Comparison of ENCODE assay signal across 19 cellular contexts in the genomic region with DNA sequence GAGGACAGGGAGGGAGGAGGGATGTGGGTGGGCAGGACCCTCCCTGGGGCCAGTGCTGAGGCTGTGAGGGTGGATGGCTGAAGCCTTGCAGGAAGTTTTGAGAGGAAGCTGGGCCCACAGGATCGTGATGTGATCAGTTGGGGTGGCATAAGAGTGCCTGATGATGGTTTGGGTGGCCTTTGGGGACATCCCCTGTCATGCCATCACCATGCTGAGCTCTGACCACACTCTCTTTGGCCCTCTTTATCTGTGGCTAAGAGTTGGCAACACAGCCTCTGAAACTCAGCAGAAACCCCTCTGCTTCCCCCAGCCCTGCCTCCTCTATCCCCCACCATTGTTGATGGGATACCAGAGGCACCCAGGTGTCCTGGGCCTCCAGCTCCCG. TPM values are rescaled to one million over a fixed set of nuclear protein-coding genes. Genes with fewer than 3 reads are reported as not detected.
A peak's percentile ranks its signal among the peaks of the same experiment; 100 is the strongest.
DNase-seq lines count a peak whose midpoint lies in the region; ATAC-seq, FAIRE-seq and TF ChIP-seq lines count a peak whose summit lies in the region.
"Had no signal": no experiment of that assay in that cellular context is flagged by ENCODE, and none has a peak within 500 bp of the region (broad histone marks: within the 10 kb centered on the region; RNA-seq: fewer than 3 reads in every experiment).

No MANE protein-coding gene starts in this region.

- H3K4me1 ChIP-seq in Loucy (ENCODE audit: insufficient read depth, low read length, poor library complexity, severe bottlenecking) (no peaks in the 10 kb centered on the region), GM12878 (ENCODE audit: control insufficient read depth, insufficient read depth, low read length) (peaks cover 39% of the 10 kb centered on the region)

- H3K9me2 ChIP-seq in Loucy (replicated peaks; ENCODE audit: low read depth, low read length) = no peaks in the 10 kb centered on the region

- no peak for TF ChIP-seq RAD21 in GM12878 (IDR thresholded peaks at IDR 0.05; ENCODE audit: insufficient read depth, low read depth, low read length)

- WGBS in GM12878 (ENCODE audit: insufficient coverage, insufficient replicate concordance, low lambda C conversion rate, missing lambda C conversion rate) = 0% methylated on average over 2 of the region's 2 CpGs

- BruUV-seq in GM12878 (replicated peaks; lab: Mats Ljungman, UMichigan) = no TSS peak

- POLR2A ChIA-PET in GM12878 (lab: Charles Lee) = interaction anchor here (0.8 to 5.5 kb wide), 17 partner anchors 9 to 129 kb away, joined by 3 to 57 read pairs (median 5); a partner anchor contains a TSS

- no peak overlapping the region for H3K4me3 Mint-ChIP-seq in activated naive CD8-positive, alpha-beta T cell treated with anti-CD3 and anti-CD28 coated beads, Interleukin-2, amount 50 U/mL, for 24 hours
- no peak overlapping the region for H3K4me3 Mint-ChIP-seq in activated naive CD8-positive, alpha-beta T cell treated with anti-CD3 and anti-CD28 coated beads for 36 hours
- no peak overlapping the region for H3K4me3 Mint-ChIP-seq in stimulated activated memory B cell treated with anti-CD40 and anti-IgM and Interleukin-4, amounts not matched to agents 10 μg/mL and 1 μg/mL and 100 μg/mL, for 72 hours

- TF ChIP-seq EP300 in GM12878 (IDR thresholded peaks at IDR 0.05; ENCODE audit: borderline replicate concordance in 1 of 2, control insufficient read depth in 1 of 2, low read depth in 2 of 2, low read length in 2 of 2) = no peak

- no peak for TF ChIP-seq CTCF in Loucy (conservative IDR thresholded peaks at IDR 0.05; ENCODE audit: low read length)
- TF ChIP-seq CTCF in GM12878 (IDR thresholded peaks at IDR 0.05 in 2 of 3, conservative IDR thresholded peaks at IDR 0.05 in 1 of 3; ENCODE audit: control insufficient read depth in 2 of 3, extremely low read depth in 1 of 3, insufficient read depth in 1 of 3, low read depth in 3 of 3, low read length in 3 of 3) = no peak

- CTCF ChIA-PET in GM12878 (lab: Yijun Ruan, JAX) = interaction anchor here (0.6 to 5.5 kb wide), 12 partner anchors 9 to 59 kb away, joined by 3 to 53 read pairs (median 6); a partner anchor contains a TSS

- no peaks in the 10 kb centered on the region for H3K27me3 ChIP-seq in Loucy (ENCODE audit: insufficient read depth, low read length, poor library complexity, severe bottlenecking)
- H3K27me3 ChIP-seq in GM12878 (replicated peaks in 1 of 2; ENCODE audit: control insufficient read depth in 2 of 2, insufficient read depth in 2 of 2, low read length in 1 of 2) = no peaks in the 10 kb centered on the region

- no peaks in the 10 kb centered on the region for H3K9me3 Mint-ChIP-seq in activated naive CD8-positive, alpha-beta T cell treated with anti-CD3 and anti-CD28 coated beads, Interleukin-2, amount 50 U/mL, for 24 hours
- H3K9me3 Mint-ChIP-seq in activated naive CD8-positive, alpha-beta T cell treated with anti-CD3 and anti-CD28 coated beads for 36 hours = no peaks in the 10 kb centered on the region
- H3K9me3 Mint-ChIP-seq in stimulated activated memory B cell treated with anti-CD40 and anti-IgM and Interleukin-4, amounts not matched to agents 10 μg/mL and 1 μg/mL and 100 μg/mL, for 72 hours = no peaks in the 10 kb centered on the region

- H3K27me3 Mint-ChIP-seq in activated naive CD8-positive, alpha-beta T cell treated with anti-CD3 and anti-CD28 coated beads, Interleukin-2, amount 50 U/mL, for 24 hours = peaks cover 2% of the 10 kb centered on the region
- peaks cover 6% of the 10 kb centered on the region for H3K27me3 Mint-ChIP-seq in activated naive CD8-positive, alpha-beta T cell treated with anti-CD3 and anti-CD28 coated beads for 36 hours
- H3K27me3 Mint-ChIP-seq in stimulated activated memory B cell treated with anti-CD40 and anti-IgM and Interleukin-4, amounts not matched to agents 10 μg/mL and 1 μg/mL and 100 μg/mL, for 72 hours = no peaks in the 10 kb centered on the region

- no peak for FAIRE-seq in GM12878 (lab: Jason Lieb, UNC)

- H3K27ac Mint-ChIP-seq in activated naive CD8-positive, alpha-beta T cell treated with anti-CD3 and anti-CD28 coated beads, Interleukin-2, amount 50 U/mL, for 24 hours = no peak overlapping the region
- H3K27ac Mint-ChIP-seq in activated naive CD8-positive, alpha-beta T cell treated with anti-CD3 and anti-CD28 coated beads for 36 hours = no peak overlapping the region
- peak overlapping the region; percentile 94 for H3K27ac Mint-ChIP-seq in stimulated activated memory B cell treated with anti-CD40 and anti-IgM and Interleukin-4, amounts not matched to agents 10 μg/mL and 1 μg/mL and 100 μg/mL, for 72 hours

- H3F3A ChIP-seq in Loucy (ENCODE audit: low read depth) = no peaks in the 10 kb centered on the region

- H3K27ac ChIP-seq in GM12878 (ENCODE audit: control insufficient read depth, insufficient read depth) = peak overlapping the region; percentile 68
- H3K27ac ChIP-seq: C4-2B had no signal

- intact Hi-C loops in GM12878 (cut with micrococcal nuclease; ENCODE audit: unreplicated experiment) = loop anchor here (2.0 kb wide), 1 partner anchor 20 kb away; a partner anchor contains a TSS

- in situ Hi-C loops in GM12878 (cut with MboI) = no loop called here

- H3K36me3 Mint-ChIP-seq in activated naive CD8-positive, alpha-beta T cell treated with anti-CD3 and anti-CD28 coated beads, Interleukin-2, amount 50 U/mL, for 24 hours (ENCODE audit: low read depth) = no peaks in the 10 kb centered on the region
- no peaks in the 10 kb centered on the region for H3K36me3 Mint-ChIP-seq in activated naive CD8-positive, alpha-beta T cell treated with anti-CD3 and anti-CD28 coated beads for 36 hours
- H3K36me3 Mint-ChIP-seq in stimulated activated memory B cell treated with anti-CD40 and anti-IgM and Interleukin-4, amounts not matched to agents 10 μg/mL and 1 μg/mL and 100 μg/mL, for 72 hours = no peaks in the 10 kb centered on the region

- H4K20me1 ChIP-seq in Loucy (ENCODE audit: insufficient read depth, low read length, poor library complexity, severe bottlenecking) (no peaks in the 10 kb centered on the region), GM12878 (ENCODE audit: control insufficient read depth, insufficient read depth) (no peaks in the 10 kb centered on the region)

- H3K4me3 ChIP-seq in Loucy (ENCODE audit: low read length, poor library complexity, severe bottlenecking) (no peak overlapping the region), GM12878 (no peak overlapping the region)

- H3K9ac ChIP-seq in Loucy (ENCODE audit: low read depth, low read length, poor library complexity, severe bottlenecking) (peak overlapping the region; percentile 2), GM12878 (ENCODE audit: control insufficient read depth, insufficient read depth, low read length) (peak overlapping the region; percentile 65)

- ATAC-seq in activated naive CD8-positive, alpha-beta T cell treated with anti-CD3 and anti-CD28 coated beads, Interleukin-2, amount 50 U/mL, for 24 hours = peak; percentile 27
- ATAC-seq in GM12878 = peak; percentile 50
- peak; percentile 58 for ATAC-seq in stimulated activated memory B cell treated with anti-CD40 and anti-IgM and Interleukin-4, amounts not matched to agents 10 μg/mL and 1 μg/mL and 100 μg/mL, for 72 hours

- H3K9me3 ChIP-seq in Loucy (ENCODE audit: insufficient read depth, low read depth, low read length) = no peaks in the 10 kb centered on the region
- no peaks in the 10 kb centered on the region for H3K9me3 ChIP-seq in GM12878 (replicated peaks; ENCODE audit: control insufficient read depth, insufficient read depth, low read length)

- SMC1A ChIA-PET in GM12878 (lab: Charles Lee; ENCODE audit: uncharacterized antibody, unreplicated experiment) = interaction anchor here (0.7 to 7.0 kb wide), 16 partner anchors 9 to 129 kb away, joined by 3 to 97 read pairs (median 5); a partner anchor contains a TSS

- H3K36me3 ChIP-seq in Loucy (ENCODE audit: insufficient read depth, low read length) = no peaks in the 10 kb centered on the region
- no peaks in the 10 kb centered on the region; a peak in 1 of 4 replicates for H3K36me3 ChIP-seq in GM12878 (ENCODE audit: control insufficient read depth in 2 of 2, insufficient read depth in 2 of 2, low read length in 1 of 2)

- H3K4me2 ChIP-seq in Loucy (ENCODE audit: low read depth, low read length, poor library complexity, severe bottlenecking) (no peak overlapping the region), GM12878 (ENCODE audit: control insufficient read depth, insufficient read depth) (peak overlapping the region; percentile 63)

- no peak for DNase-seq in activated naive CD8-positive, alpha-beta T cell treated with anti-CD3 and anti-CD28 coated beads, Interleukin-2, amount 50 U/mL, for 24 hours
- DNase-seq in activated naive CD8-positive, alpha-beta T cell treated with anti-CD3 and anti-CD28 coated beads for 36 hours = no peak
- DNase-seq in GM12878 (ENCODE audit: low read depth, low spot score) (no peak), putamen (ENCODE audit: low spot score) (no peak), SIG-M5 (lab: John Stamatoyannopoulos, UW) (no peak)
- DNase-seq in stimulated activated CD4-positive, alpha-beta T cell treated with anti-CD3 and anti-CD28 coated beads, Interleukin-4, amount 100 ng/mL, for 4 hours = no peak
- DNase-seq: 8988T, COR-L47, DMS153, GOT3, KG1, MM.1S, NCI-H1105 treated with DMSO at 0.1 percent for 48 hours, NCI-H187, NCI-H446, SHP77 treated with DMSO at 0.1 percent for 48 hours had no signal

- peaks cover 18% of the 10 kb centered on the region for H3K4me1 Mint-ChIP-seq in activated naive CD8-positive, alpha-beta T cell treated with anti-CD3 and anti-CD28 coated beads, Interleukin-2, amount 50 U/mL, for 24 hours
- H3K4me1 Mint-ChIP-seq in activated naive CD8-positive, alpha-beta T cell treated with anti-CD3 and anti-CD28 coated beads for 36 hours = peaks cover 8% of the 10 kb centered on the region
- peaks cover 51% of the 10 kb centered on the region for H3K4me1 Mint-ChIP-seq in stimulated activated memory B cell treated with anti-CD40 and anti-IgM and Interleukin-4, amounts not matched to agents 10 μg/mL and 1 μg/mL and 100 μg/mL, for 72 hours

- H3K79me2 ChIP-seq in Loucy (ENCODE audit: insufficient read depth, low read length) (no peaks in the 10 kb centered on the region), GM12878 (ENCODE audit: control insufficient read depth, insufficient read depth, low read length) (no peaks in the 10 kb centered on the region)

- no peak for TF ChIP-seq POLR2A in GM12878 (IDR thresholded peaks at IDR 0.05; ENCODE audit: low read depth, low read length)

- RAD21 ChIA-PET in GM12878 (lab: Charles Lee; ENCODE audit: unreplicated experiment) = interaction anchor here (1.1 to 7.6 kb wide), 13 partner anchors 11 to 129 kb away, joined by 4 to 70 read pairs (median 11); a partner anchor contains a TSS

- H2AFZ ChIP-seq in Loucy (ENCODE audit: low read length) (no peak overlapping the region), GM12878 (ENCODE audit: control insufficient read depth, low read depth, low read length) (no peak overlapping the region)

RNA-seq across cellular contexts. Expression of a gene that starts 19.8 kb away (rescaled TPM):
- 10 to 100 TPM; 21.0 to 22.2 TPM for total RNA-seq in activated naive CD8-positive, alpha-beta T cell treated with anti-CD3 and anti-CD28 coated beads for 36 hours
- 69.0 and 77.4 TPM in 2 replicates for total RNA-seq in GM12878 (2013; cell fraction: nucleolus; rRNA removed)
- 68.8 and 71.3 TPM in 2 replicates for total RNA-seq in GM12878 (2014; rRNA removed)
- 16.6 and 17.1 TPM in 2 replicates for total RNA-seq in GM12878 (2014; rRNA removed; fragmentation: Illumina TruSeq; extraction: Trizol)
- total RNA-seq in GM12878 (2021) = 56.2 and 57.2 TPM in 2 replicates
- 12.2 TPM for polyA plus RNA-seq in GM12878 (2011; ENCODE audit: low read depth)
- polyA plus RNA-seq in GM12878 (2011; rRNA removed) = 8.8 and 21.5 TPM in 2 replicates
- polyA plus RNA-seq in GM12878 (2011; cell fraction: cytosol; rRNA removed) = 30.0 and 54.7 TPM in 2 replicates
- 275 and 289 TPM in 2 replicates for polyA plus RNA-seq in GM12878 (2011; cell fraction: nucleus; rRNA removed)
- 37.9 and 40.1 TPM in 2 replicates for polyA plus RNA-seq in GM12878 (2012)
- 5.4 and 11.6 TPM in 2 replicates for polyA plus RNA-seq in GM12878 (2014; fragmentation: Illumina TruSeq; extraction: Trizol)
- 1 to 10 TPM in 1 of 2 experiments, under 1 TPM in 1; 0.84 to 5.1 TPM for polyA plus RNA-seq in GM12878 (2014; fragmentation: Nextera tagmentation; extraction: Ambion mirVana)
- polyA plus RNA-seq in GM12878 (2014; rRNA removed) = 65.2 and 70.6 TPM in 2 replicates
- 10 to 100 TPM; 82.3 to 95.7 TPM for polyA plus RNA-seq in GM12878 (2016; fragmentation: Nextera tagmentation; extraction: Ambion mirVana)
- 13.8 and 33.1 TPM in 2 replicates for polyA minus RNA-seq in GM12878 (2011; rRNA and poly(A)+ RNA removed)
- 16.1 and 21.0 TPM in 2 replicates for polyA minus RNA-seq in GM12878 (2011; cell fraction: cytosol; rRNA and poly(A)+ RNA removed)
- polyA minus RNA-seq in GM12878 (2011; cell fraction: nucleus; rRNA and poly(A)+ RNA removed) = 22.2 and 38.7 TPM in 2 replicates

RNA-seq across cellular contexts. Expression of a gene that starts 24.0 kb away (rescaled TPM):
- 1 to 10 TPM; 1.9 to 2.6 TPM for total RNA-seq in activated naive CD8-positive, alpha-beta T cell treated with anti-CD3 and anti-CD28 coated beads for 36 hours
- total RNA-seq in GM12878 (2013; cell fraction: nucleolus; rRNA removed) = 152 and 169 TPM in 2 replicates
- total RNA-seq in GM12878 (2014; rRNA removed) (59.6 and 71.1 TPM in 2 replicates), GM12878 (2014; rRNA removed; fragmentation: Illumina TruSeq; extraction: Trizol) (32.8 and 40.6 TPM in 2 replicates), GM12878 (2021) (114 and 115 TPM in 2 replicates)
- polyA plus RNA-seq in GM12878 (2011; ENCODE audit: low read depth) = 15.7 TPM
- polyA plus RNA-seq in GM12878 (2011; rRNA removed) (18.2 and 40.5 TPM in 2 replicates), GM12878 (2014; fragmentation: Illumina TruSeq; extraction: Trizol) (12.4 and 49.6 TPM in 2 replicates), GM12878 (2014; fragmentation: Nextera tagmentation; extraction: Ambion mirVana) (10 to 100 TPM in 1 of 2 experiments, 1 to 10 TPM in 1; 9.8 to 32.0 TPM), GM12878 (2014; rRNA removed) (68.0 and 85.0 TPM in 2 replicates), GM12878 (2016; fragmentation: Nextera tagmentation; extraction: Ambion mirVana) (10 to 100 TPM; 69.7 to 71.9 TPM)
- 58.2 and 63.2 TPM in 2 replicates for polyA plus RNA-seq in GM12878 (2011; cell fraction: cytosol; rRNA removed)
- polyA plus RNA-seq in GM12878 (2011; cell fraction: nucleus; rRNA removed) = 60.0 and 69.8 TPM in 2 replicates
- polyA plus RNA-seq in GM12878 (2012) = 37.2 and 56.8 TPM in 2 replicates
- polyA minus RNA-seq in GM12878 (2011; rRNA and poly(A)+ RNA removed) = 33.1 and 63.8 TPM in 2 replicates
- 32.3 and 32.7 TPM in 2 replicates for polyA minus RNA-seq in GM12878 (2011; cell fraction: cytosol; rRNA and poly(A)+ RNA removed)
- polyA minus RNA-seq in GM12878 (2011; cell fraction: nucleus; rRNA and poly(A)+ RNA removed) = 25.4 and 41.4 TPM in 2 replicates

RNA-seq across cellular contexts. Expression of a gene that starts 58.9 kb away (rescaled TPM):
- total RNA-seq in activated naive CD8-positive, alpha-beta T cell treated with anti-CD3 and anti-CD28 coated beads for 36 hours = 10 to 100 TPM; 78.1 to 84.2 TPM
- total RNA-seq in GM12878 (2013; cell fraction: nucleolus; rRNA removed) = 36.8 and 39.8 TPM in 2 replicates
- total RNA-seq in GM12878 (2014; rRNA removed) (46.1 and 46.2 TPM in 2 replicates), GM12878 (2014; rRNA removed; fragmentation: Illumina TruSeq; extraction: Trizol) (27.5 and 28.7 TPM in 2 replicates), GM12878 (2021) (59.6 and 59.8 TPM in 2 replicates)
- 20.8 TPM for polyA plus RNA-seq in GM12878 (2011; ENCODE audit: low read depth)
- polyA plus RNA-seq in GM12878 (2011; rRNA removed) (29.8 and 50.0 TPM in 2 replicates), GM12878 (2014; fragmentation: Illumina TruSeq; extraction: Trizol) (44.0 and 50.1 TPM in 2 replicates), GM12878 (2014; fragmentation: Nextera tagmentation; extraction: Ambion mirVana) (1 to 10 TPM; 5.3 to 6.4 TPM), GM12878 (2014; rRNA removed) (41.7 and 43.1 TPM in 2 replicates), GM12878 (2016; fragmentation: Nextera tagmentation; extraction: Ambion mirVana) (10 to 100 TPM; 59.9 to 64.4 TPM)
- polyA plus RNA-seq in GM12878 (2011; cell fraction: cytosol; rRNA removed) = 42.8 and 42.9 TPM in 2 replicates
- 57.4 and 73.7 TPM in 2 replicates for polyA plus RNA-seq in GM12878 (2011; cell fraction: nucleus; rRNA removed)
- polyA plus RNA-seq in GM12878 (2012) = 28.5 and 35.1 TPM in 2 replicates
- polyA minus RNA-seq in GM12878 (2011; rRNA and poly(A)+ RNA removed) = 53.7 and 65.1 TPM in 2 replicates
- 15.1 and 19.0 TPM in 2 replicates for polyA minus RNA-seq in GM12878 (2011; cell fraction: cytosol; rRNA and poly(A)+ RNA removed)
- polyA minus RNA-seq in GM12878 (2011; cell fraction: nucleus; rRNA and poly(A)+ RNA removed) = 16.0 and 23.1 TPM in 2 replicates

Comparison
In these comparisons a context has a peak if more than half of its experiments do, and no peak if none do; other contexts are left out.
1. RNA of a gene that starts 24.0 kb away (total RNA-seq): 32.8 to 169 TPM in GM12878; 1.9 to 2.6 TPM in activated naive CD8-positive, alpha-beta T cell treated with anti-CD3 and anti-CD28 coated beads for 36 hours; every median in the first group is over 4 times any median in the second.
2. Peak in every context shown above with its lines, with median percentiles within 50 percentile points of each other: ATAC-seq.